ENCODE assay signal across 1 cellular context in genomic region chr4:113762061-113762850, GRCh38.
A peak's percentile ranks its signal among the peaks of the same experiment; 100 is the strongest.
TF ChIP-seq lines count a peak whose summit lies in the region.

No MANE protein-coding gene starts in this region.

TF ChIP-seq in GM12878, 131 proteins besides CTCF, POLR2A, EP300 and RAD21 (continued from another document and continues in another):
- TF ChIP-seq IKZF2 (IDR thresholded peaks at IDR 0.05), result peak; percentile 93
- TF ChIP-seq ZSCAN29 (IDR thresholded peaks at IDR 0.05), result peak; percentile 28; the same call in 1 of the 2 replicates
- peak; percentile 58; the same call in 1 of the 2 replicates for TF ChIP-seq WRNIP1 (IDR thresholded peaks at IDR 0.05; ENCODE audit: borderline replicate concordance, low read depth, low read length)
- TF ChIP-seq TCF3 (IDR thresholded peaks at IDR 0.05; ENCODE audit: borderline replicate concordance, insufficient read depth, low read depth, low read length), result 0 out of 2 replicates have a peak, but pooled peaks have one; percentile 31
- TF ChIP-seq HCFC1 (IDR thresholded peaks at IDR 0.05; ENCODE audit: low read length), result peak; percentile 19; the same call in 1 of the 2 replicates
- 0 out of 2 replicates have a peak, but pooled peaks have one; percentile 44 for TF ChIP-seq IRF4 (IDR thresholded peaks at IDR 0.05; ENCODE audit: low read depth, low read length)
- 0 out of 2 replicates have a peak, but pooled peaks have one; percentile 37 for TF ChIP-seq GABPA (IDR thresholded peaks at IDR 0.05; ENCODE audit: low read depth)
- no peak for TF ChIP-seq SUPT20H (IDR thresholded peaks at IDR 0.05; ENCODE audit: borderline replicate concordance, control insufficient read depth, low read depth, low read length)
- no peak for TF ChIP-seq HDAC2 (IDR thresholded peaks at IDR 0.05)
- no peak for TF ChIP-seq CEBPZ (IDR thresholded peaks at IDR 0.05; ENCODE audit: low read depth, low read length)
- TF ChIP-seq CEBPB (IDR thresholded peaks at IDR 0.05; ENCODE audit: borderline replicate concordance in 1 of 2, low read depth in 2 of 2, low read length in 2 of 2), result no peak
- no peak for TF ChIP-seq KDM1A (IDR thresholded peaks at IDR 0.05; ENCODE audit: borderline replicate concordance)
- no peak; the same call in 1 of the 2 replicates for TF ChIP-seq ASH2L (IDR thresholded peaks at IDR 0.05; ENCODE audit: borderline replicate concordance, low read depth)
- peak; percentile 48 for TF ChIP-seq JUNB (IDR thresholded peaks at IDR 0.05)
- peak; percentile 86 for TF ChIP-seq USF1 (IDR thresholded peaks at IDR 0.05; ENCODE audit: borderline replicate concordance, extremely low read length, insufficient read depth, low read depth, low read length)
- TF ChIP-seq RUNX3 (IDR thresholded peaks at IDR 0.05; ENCODE audit: low read length), result peak; percentile 81
- peak; percentile 71 for TF ChIP-seq NR2F1 (conservative IDR thresholded peaks at IDR 0.05)
- peak; percentile 96 for TF ChIP-seq USF2 (IDR thresholded peaks at IDR 0.05; ENCODE audit: borderline replicate concordance, low read depth, low read length)
- peak; percentile 92; the same call in 1 of the 2 replicates for TF ChIP-seq GATAD2B (conservative IDR thresholded peaks at IDR 0.05; ENCODE audit: low read depth)
- TF ChIP-seq YBX1 (IDR thresholded peaks at IDR 0.05), result no peak
- TF ChIP-seq TBL1XR1 (IDR thresholded peaks at IDR 0.05; ENCODE audit: low read depth, low read length), result peak; percentile 63
- 0 out of 2 replicates have a peak, but pooled peaks have one; percentile 16 for TF ChIP-seq HDGF (IDR thresholded peaks at IDR 0.05)
- peak; percentile 73; the same call in 1 of the 2 replicates for TF ChIP-seq ESRRA (IDR thresholded peaks at IDR 0.05; ENCODE audit: low read length)
- no peak for TF ChIP-seq ZNF274 (IDR thresholded peaks at IDR 0.05; ENCODE audit: insufficient read depth, insufficient read length)
- TF ChIP-seq SMAD1 (IDR thresholded peaks at IDR 0.05; ENCODE audit: low read depth, partially characterized antibody), result peak; percentile 57
- peak; percentile 37; the same call in 1 of the 2 replicates for TF ChIP-seq NR2C1 (IDR thresholded peaks at IDR 0.05)
- peak; percentile 55; the same call in 1 of the 2 replicates for TF ChIP-seq CHD1 (IDR thresholded peaks at IDR 0.05; ENCODE audit: low read depth, low read length)
- peak; percentile 71; the same call in 1 of the 2 replicates for TF ChIP-seq SMAD5 (IDR thresholded peaks at IDR 0.05; ENCODE audit: low read depth)
- TF ChIP-seq MXI1 (IDR thresholded peaks at IDR 0.05; ENCODE audit: low read depth, low read length), result peak; percentile 78; the same call in 1 of the 2 replicates
- peak; percentile 92 for TF ChIP-seq CREB1 (IDR thresholded peaks at IDR 0.05; ENCODE audit: low read depth)
- no peak; the same call in 1 of the 2 replicates for TF ChIP-seq RFX5 (IDR thresholded peaks at IDR 0.05; ENCODE audit: low read depth, low read length)
- peak; percentile 72 for TF ChIP-seq NFIC (IDR thresholded peaks at IDR 0.05; ENCODE audit: low read depth, low read length)
- no peak for TF ChIP-seq NFYA (IDR thresholded peaks at IDR 0.05; ENCODE audit: borderline replicate concordance, low read depth, low read length)
- TF ChIP-seq SREBF1 (IDR thresholded peaks at IDR 0.05; ENCODE audit: low read length), result no peak
- no peak for TF ChIP-seq IRF3 (IDR thresholded peaks at IDR 0.05)
- peak; percentile 93 for TF ChIP-seq IKZF1 (conservative IDR thresholded peaks at IDR 0.05)
- TF ChIP-seq PRDM15 (CRISPR knock-in tag; IDR thresholded peaks at IDR 0.05), result no peak
- peak; percentile 94 for TF ChIP-seq SKIL (IDR thresholded peaks at IDR 0.05; ENCODE audit: low read depth, poor library complexity, severe bottlenecking)
- peak; percentile 80 for TF ChIP-seq MEF2B (IDR thresholded peaks at IDR 0.05; ENCODE audit: partially characterized antibody, poor library complexity, severe bottlenecking)
- TF ChIP-seq KLF5 (IDR thresholded peaks at IDR 0.05; ENCODE audit: partially characterized antibody), result peak; percentile 43
- no peak for TF ChIP-seq ZBTB4 (CRISPR knock-in tag; IDR thresholded peaks at IDR 0.05)
- TF ChIP-seq ZBTB40 (IDR thresholded peaks at IDR 0.05; ENCODE audit: borderline replicate concordance), result no peak
- TF ChIP-seq SMARCA5 (IDR thresholded peaks at IDR 0.05), result peak; percentile 11
- peak; percentile 84 for TF ChIP-seq JUND (IDR thresholded peaks at IDR 0.05; ENCODE audit: low read depth, low read length)
- peak; percentile 92 for TF ChIP-seq CBFB (IDR thresholded peaks at IDR 0.05; ENCODE audit: low read depth)
